1 cellular context compared by ENCODE assay signal in the genomic region with DNA sequence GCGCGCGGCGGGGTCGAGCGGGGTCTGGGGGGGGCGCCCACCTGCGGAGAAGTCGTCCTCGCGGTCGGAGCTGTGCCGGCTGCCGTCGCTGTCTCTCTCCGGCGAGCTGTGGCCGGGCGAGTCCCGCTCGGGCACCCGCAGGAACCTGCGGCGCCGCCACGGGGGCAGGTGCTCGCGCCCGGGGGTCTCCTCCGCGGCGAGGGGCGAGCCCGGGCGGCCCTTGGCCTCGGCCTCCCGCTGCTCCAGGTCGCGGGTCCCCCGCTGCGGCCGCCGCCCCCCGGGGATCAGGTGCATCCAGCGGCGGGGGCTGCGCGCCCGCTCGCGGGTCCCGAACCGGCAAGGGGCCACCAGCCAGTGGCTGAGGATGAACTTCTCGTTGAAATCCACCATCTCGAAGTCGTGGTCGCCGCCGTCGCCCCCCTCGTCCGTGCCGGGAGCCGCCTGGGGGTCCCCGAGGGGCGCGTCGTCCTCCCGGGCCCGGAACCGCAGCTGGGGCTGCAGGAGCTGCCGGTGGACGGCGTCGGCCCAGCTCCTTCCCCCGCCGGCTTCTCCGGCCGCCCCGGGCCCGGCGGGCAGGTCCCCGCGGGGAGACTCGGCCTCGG.
TF ChIP-seq lines count a peak whose summit lies in the region.

No MANE protein-coding gene starts in this region.

TF ChIP-seq in IMR-90, 13 proteins besides CTCF, POLR2A, EP300 and RAD21:
- TF ChIP-seq, protein P1, sequence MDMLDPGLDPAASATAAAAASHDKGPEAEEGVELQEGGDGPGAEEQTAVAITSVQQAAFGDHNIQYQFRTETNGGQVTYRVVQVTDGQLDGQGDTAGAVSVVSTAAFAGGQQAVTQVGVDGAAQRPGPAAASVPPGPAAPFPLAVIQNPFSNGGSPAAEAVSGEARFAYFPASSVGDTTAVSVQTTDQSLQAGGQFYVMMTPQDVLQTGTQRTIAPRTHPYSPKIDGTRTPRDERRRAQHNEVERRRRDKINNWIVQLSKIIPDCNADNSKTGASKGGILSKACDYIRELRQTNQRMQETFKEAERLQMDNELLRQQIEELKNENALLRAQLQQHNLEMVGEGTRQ (IDR thresholded peaks at IDR 0.05; ENCODE audit: low read depth, low read length) = no peak
- TF ChIP-seq RCOR1 (IDR thresholded peaks at IDR 0.05; ENCODE audit: insufficient replicate concordance, low read length) (no peak), CHD1 (IDR thresholded peaks at IDR 0.05; ENCODE audit: low read depth, low read length) (no peak), FOS (IDR thresholded peaks at IDR 0.05; ENCODE audit: low read depth, low read length) (no peak), NFE2L2 (IDR thresholded peaks at IDR 0.05; ENCODE audit: low read depth, low read length) (no peak), BHLHE40 (IDR thresholded peaks at IDR 0.05; ENCODE audit: low read depth, low read length) (no peak), MAFK (IDR thresholded peaks at IDR 0.05; ENCODE audit: low read depth, low read length) (no peak), CEBPB (IDR thresholded peaks at IDR 0.05; ENCODE audit: low read depth, low read length) (no peak), MXI1 (IDR thresholded peaks at IDR 0.05; ENCODE audit: borderline replicate concordance, low read depth, low read length) (no peak)
- TF ChIP-seq, protein P2, sequence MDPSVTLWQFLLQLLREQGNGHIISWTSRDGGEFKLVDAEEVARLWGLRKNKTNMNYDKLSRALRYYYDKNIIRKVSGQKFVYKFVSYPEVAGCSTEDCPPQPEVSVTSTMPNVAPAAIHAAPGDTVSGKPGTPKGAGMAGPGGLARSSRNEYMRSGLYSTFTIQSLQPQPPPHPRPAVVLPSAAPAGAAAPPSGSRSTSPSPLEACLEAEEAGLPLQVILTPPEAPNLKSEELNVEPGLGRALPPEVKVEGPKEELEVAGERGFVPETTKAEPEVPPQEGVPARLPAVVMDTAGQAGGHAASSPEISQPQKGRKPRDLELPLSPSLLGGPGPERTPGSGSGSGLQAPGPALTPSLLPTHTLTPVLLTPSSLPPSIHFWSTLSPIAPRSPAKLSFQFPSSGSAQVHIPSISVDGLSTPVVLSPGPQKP (IDR thresholded peaks at IDR 0.05; ENCODE audit: borderline replicate concordance, low read depth, low read length) = no peak
